In genomic region chrX:12145402-12145801, GRCh38 we compare ENCODE assay signal across 1 cellular context.
TF ChIP-seq lines count a peak whose summit lies in the region.

No MANE protein-coding gene starts in this region.

TF ChIP-seq in K562, 482 proteins besides CTCF, POLR2A, EP300 and RAD21 (continued from another document):
- TF ChIP-seq, protein P1, sequence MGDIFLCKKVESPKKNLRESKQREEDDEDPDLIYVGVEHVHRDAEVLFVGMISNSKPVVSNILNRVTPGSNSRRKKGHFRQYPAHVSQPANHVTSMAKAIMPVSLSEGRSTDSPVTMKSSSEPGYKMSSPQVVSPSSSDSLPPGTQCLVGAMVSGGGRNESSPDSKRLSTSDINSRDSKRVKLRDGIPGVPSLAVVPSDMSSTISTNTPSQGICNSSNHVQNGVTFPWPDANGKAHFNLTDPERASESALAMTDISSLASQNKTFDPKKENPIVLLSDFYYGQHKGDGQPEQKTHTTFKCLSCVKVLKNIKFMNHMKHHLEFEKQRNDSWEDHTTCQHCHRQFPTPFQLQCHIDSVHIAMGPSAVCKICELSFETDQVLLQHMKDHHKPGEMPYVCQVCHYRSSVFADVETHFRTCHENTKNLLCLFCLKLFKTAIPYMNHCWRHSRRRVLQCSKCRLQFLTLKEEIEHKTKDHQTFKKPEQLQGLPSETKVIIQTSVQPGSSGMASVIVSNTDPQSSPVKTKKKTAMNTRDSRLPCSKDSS (IDR thresholded peaks at IDR 0.05; ENCODE audit: low read depth, partially characterized antibody): no peak
TF ChIP-seq in K562: peak in this region for 1.
